9 cellular contexts compared by ENCODE assay signal in the genomic region with DNA sequence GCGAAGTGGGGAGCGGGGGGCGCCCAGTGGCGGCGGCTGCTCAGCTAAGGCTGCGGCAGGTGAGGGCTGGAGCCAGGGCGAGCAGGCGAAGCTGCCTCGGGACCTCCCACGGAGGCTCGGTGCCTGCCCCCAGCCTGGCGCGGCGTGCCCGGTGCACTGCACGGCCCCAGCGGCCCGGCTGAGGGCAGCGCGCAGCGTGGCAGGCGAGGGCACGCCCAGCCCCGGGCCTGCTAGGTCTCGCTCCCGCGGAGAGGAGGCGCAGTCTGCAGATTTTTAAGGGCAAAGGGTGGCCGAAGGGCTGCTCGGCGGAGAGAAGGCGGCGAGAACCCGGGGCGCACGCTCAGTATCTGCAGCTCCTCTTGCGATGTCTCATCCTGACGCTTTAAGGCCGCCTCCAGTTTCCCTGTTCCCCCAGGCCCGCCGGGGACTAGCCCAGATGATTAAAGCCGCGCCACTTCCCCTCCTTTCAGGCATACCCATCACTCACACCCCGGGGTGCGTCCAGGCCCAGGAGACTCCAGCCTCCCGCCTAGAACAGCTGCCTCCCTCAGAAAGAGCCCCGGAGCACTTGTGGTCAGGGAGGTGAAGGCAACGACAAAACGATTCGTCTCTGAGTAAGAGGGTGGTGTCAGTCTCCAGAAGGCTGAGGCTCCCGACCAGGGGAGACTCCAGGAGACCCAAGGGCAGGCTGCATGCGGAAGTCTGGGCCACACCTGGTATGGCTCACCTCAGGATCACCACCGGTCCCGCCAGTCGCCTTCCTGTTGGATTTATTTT. TPM values are rescaled to one million over a fixed set of nuclear protein-coding genes. Genes with fewer than 3 reads are reported as not detected.
DNase-seq lines count a peak whose midpoint lies in the region; ATAC-seq and TF ChIP-seq lines count a peak whose summit lies in the region.
"Had no signal": no experiment of that assay in that cellular context is flagged by ENCODE, and none has a peak within 500 bp of the region (broad histone marks: within the 10 kb centered on the region; RNA-seq: fewer than 3 reads in every experiment).

A gene with protein sequence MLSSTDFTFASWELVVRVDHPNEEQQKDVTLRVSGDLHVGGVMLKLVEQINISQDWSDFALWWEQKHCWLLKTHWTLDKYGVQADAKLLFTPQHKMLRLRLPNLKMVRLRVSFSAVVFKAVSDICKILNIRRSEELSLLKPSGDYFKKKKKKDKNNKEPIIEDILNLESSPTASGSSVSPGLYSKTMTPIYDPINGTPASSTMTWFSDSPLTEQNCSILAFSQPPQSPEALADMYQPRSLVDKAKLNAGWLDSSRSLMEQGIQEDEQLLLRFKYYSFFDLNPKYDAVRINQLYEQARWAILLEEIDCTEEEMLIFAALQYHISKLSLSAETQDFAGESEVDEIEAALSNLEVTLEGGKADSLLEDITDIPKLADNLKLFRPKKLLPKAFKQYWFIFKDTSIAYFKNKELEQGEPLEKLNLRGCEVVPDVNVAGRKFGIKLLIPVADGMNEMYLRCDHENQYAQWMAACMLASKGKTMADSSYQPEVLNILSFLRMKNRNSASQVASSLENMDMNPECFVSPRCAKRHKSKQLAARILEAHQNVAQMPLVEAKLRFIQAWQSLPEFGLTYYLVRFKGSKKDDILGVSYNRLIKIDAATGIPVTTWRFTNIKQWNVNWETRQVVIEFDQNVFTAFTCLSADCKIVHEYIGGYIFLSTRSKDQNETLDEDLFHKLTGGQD (minus strand): TSS at position 158 of the 777 bp plus-strand sequence. CDS start 3,476 bp downstream, outside the sequence.

- TF ChIP-seq CTCF in heart right ventricle (IDR thresholded peaks at IDR 0.05), result peak in 3 of 9 donors; percentile 22 to 38 (median 28)
- TF ChIP-seq CTCF in prostate gland (IDR thresholded peaks at IDR 0.05), result peak in 2 of 4 experiments; percentile 21 to 35

- peak; percentile 46 for ATAC-seq in HG03039 (IDR thresholded peaks at IDR 0.05; ENCODE audit: unreplicated experiment)
- peak; percentile 56 to 88 for ATAC-seq in activated naive CD4-positive, alpha-beta T cell treated with anti-CD3 and anti-CD28 coated beads, Interleukin-2, amount 50 U/mL, for 72 hours
- ATAC-seq in heart right ventricle, result peak; percentile 78 to 95 (median 88)
- ATAC-seq in HG02763 (IDR thresholded peaks at IDR 0.05; ENCODE audit: unreplicated experiment), result no peak

- peaks cover 0 to 20% (median 14%) of the 10 kb centered on the region in 9 donors for H3K4me1 ChIP-seq in heart right ventricle
- no peaks in the 10 kb centered on the region for H3K4me1 ChIP-seq in prostate gland (replicated peaks)

- H3K9me3 Mint-ChIP-seq in activated naive CD4-positive, alpha-beta T cell treated with anti-CD3 and anti-CD28 coated beads, Interleukin-2, amount 50 U/mL, for 72 hours, result no peaks in the 10 kb centered on the region

- peak; percentile 4 to 26 for DNase-seq in activated CD4-positive, alpha-beta T cell treated with anti-CD3 and anti-CD28 coated beads for 24 hours (ENCODE audit: low read depth in 2 of 2)
- DNase-seq in activated CD4-positive, alpha-beta T cell treated with anti-CD3 and anti-CD28 coated beads for 1 hour, result no peak
- DNase-seq in NCI-H69 (lab: John Stamatoyannopoulos, UW), result peak; percentile 94
- peak in 1 of 2 donors; percentile 43 for DNase-seq in activated naive CD4-positive, alpha-beta T cell treated with anti-CD3 and anti-CD28 coated beads, Interleukin-2, amount 50 U/mL, for 72 hours (ENCODE audit: low spot score in 2 of 2)
- DNase-seq in heart right ventricle, result peak; percentile 27 to 63
- DNase-seq in prostate gland (ENCODE audit: low spot score), result peak; percentile 54

- H3K27ac Mint-ChIP-seq in activated naive CD4-positive, alpha-beta T cell treated with anti-CD3 and anti-CD28 coated beads, Interleukin-2, amount 50 U/mL, for 72 hours, result no peak within 1 kb of the TSS

- H3K36me3 Mint-ChIP-seq in activated naive CD4-positive, alpha-beta T cell treated with anti-CD3 and anti-CD28 coated beads, Interleukin-2, amount 50 U/mL, for 72 hours, result no peaks in the 10 kb centered on the region

- H3K4me3 ChIP-seq in heart right ventricle, result peak within 1 kb of the TSS; percentile 38 to 63 (median 55)
- H3K4me3 ChIP-seq in prostate gland, result peak within 1 kb of the TSS; percentile 44 to 51

- H3K27ac ChIP-seq in heart right ventricle, result peak within 1 kb of the TSS in 7 of 10 donors; percentile 6 to 69 (median 48)
- peak within 1 kb of the TSS; percentile 63 to 66 for H3K27ac ChIP-seq in prostate gland
- H3K27ac ChIP-seq: neutrophil had no signal

- H3K27me3 ChIP-seq in heart right ventricle, result peaks cover 0 to 46% (median 8%) of the 10 kb centered on the region in 7 donors
- no peaks in the 10 kb centered on the region for H3K27me3 ChIP-seq in prostate gland (replicated peaks; ENCODE audit: insufficient read depth)

- H3K9me3 ChIP-seq in heart right ventricle (no peaks in the 10 kb centered on the region), prostate gland (no peaks in the 10 kb centered on the region)
- H3K9me3 ChIP-seq: neutrophil had no signal

- 5% methylated on average over 53 to 55 of the region's 55 CpGs for WGBS in heart right ventricle, 2 donors
- 6% methylated on average over 36 of the region's 55 CpGs for WGBS in prostate gland

- intact Hi-C loops in heart right ventricle (cut with DNase I) (no loop called here), prostate gland (cut with DNase I) (no loop called here)

- H3K36me3 ChIP-seq in heart right ventricle (no peaks in the 10 kb centered on the region), prostate gland (no peaks in the 10 kb centered on the region)
- H3K36me3 ChIP-seq: neutrophil had no signal

- no peak for TF ChIP-seq POLR2A in prostate gland (IDR thresholded peaks at IDR 0.05)

RNA-seq across cellular contexts. Expression of the gene that starts here (rescaled TPM):
- total RNA-seq in activated naive CD4-positive, alpha-beta T cell treated with anti-CD3 and anti-CD28 coated beads, Interleukin-2, amount 50 U/mL, for 72 hours, result under 1 TPM in 1 of 2 donors, not detected in 1; 0.23 TPM
- total RNA-seq in heart right ventricle, result 1 to 10 TPM in 7 of 10 donors, under 1 TPM in 3; 0.49 to 2.2 (median 1.3) TPM
- under 1 TPM; 0.03 to 0.29 TPM for polyA plus RNA-seq in heart right ventricle
- total RNA-seq in prostate gland, result 10 to 100 TPM in 1 of 2 donors, 1 to 10 TPM in 1; 9.0 to 14.0 TPM

Comparison
In these comparisons a context has a peak if more than half of its experiments do, and no peak if none do; other contexts are left out.
1. Peak in ATAC-seq in activated naive CD4-positive, alpha-beta T cell treated with anti-CD3 and anti-CD28 coated beads, Interleukin-2, amount 50 U/mL, for 72 hours; RNA of the gene not detected or under 1 TPM.